8 cellular contexts compared by ENCODE assay signal in the genomic region with DNA sequence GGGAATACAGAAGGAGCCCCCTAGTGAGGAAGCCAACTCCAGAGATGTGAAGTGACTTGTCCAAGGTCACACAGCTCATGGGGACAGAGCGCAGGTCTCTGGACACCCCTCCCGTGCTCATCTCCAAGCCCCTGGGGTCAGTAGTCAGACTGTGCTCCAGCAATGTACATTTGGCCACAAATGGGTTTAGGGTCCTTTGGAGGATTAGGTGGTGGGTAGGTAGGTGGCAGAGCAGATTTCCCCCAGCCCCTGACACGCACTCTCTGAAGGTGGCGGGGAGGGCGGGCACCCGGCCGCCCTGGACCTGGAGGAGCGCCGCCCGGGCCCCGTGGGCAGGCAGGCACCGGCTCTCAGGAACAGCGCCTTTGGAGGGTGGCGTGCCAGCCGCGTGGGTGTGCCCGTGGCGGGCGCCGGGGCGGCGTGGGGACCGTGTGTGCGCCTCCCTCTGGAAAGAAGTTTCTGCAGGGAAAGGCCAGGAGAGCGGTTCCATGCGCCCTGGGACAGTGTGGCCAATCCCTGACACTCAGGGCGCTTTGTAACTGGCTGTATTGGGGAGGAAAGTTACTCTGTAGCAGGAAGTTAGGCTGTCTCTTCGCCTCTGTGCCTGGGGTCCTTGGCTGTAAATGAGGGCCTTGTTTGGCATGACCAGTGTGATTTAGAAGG. TPM values are rescaled to one million over a fixed set of nuclear protein-coding genes. Genes with fewer than 3 reads are reported as not detected.
DNase-seq lines count a peak whose midpoint lies in the region; TF ChIP-seq lines count a peak whose summit lies in the region.

No MANE protein-coding gene starts in this region.

- WGBS in iPS DF 6.9 (ENCODE audit: insufficient coverage, insufficient read length), result no CpG with 5 or more reads among the region's 28 CpGs

- BruUV-seq in Calu3 (replicated peaks; lab: Mats Ljungman, UMichigan), result no TSS peak

- H3K4me1 Mint-ChIP-seq in Calu3 (ENCODE audit: low read depth, unreplicated experiment), result no peaks in the 10 kb centered on the region

- TF ChIP-seq CTCF in Calu3 (IDR thresholded peaks at IDR 0.05; ENCODE audit: unreplicated experiment), result peak; percentile 25
- 0 out of 2 replicates have a peak, but pooled peaks have one; percentile 16 for TF ChIP-seq CTCF in VCaP (conservative IDR thresholded peaks at IDR 0.05)

- no peaks in the 10 kb centered on the region for H3K9me3 Mint-ChIP-seq in Calu3 (ENCODE audit: low read depth, unreplicated experiment)

- DNase-seq in Calu3 (peak; percentile 72), iPS DF 6.9 (ENCODE audit: low read depth, low spot score) (no peak), posterior cingulate gyrus (peak in 6 of 10 donors; percentile 19 to 91 (median 56)), NCI-H2081 (lab: John Stamatoyannopoulos, UW) (no peak), GM19240 (ENCODE audit: insufficient read length, low spot score) (no peak)
- no peak for DNase-seq in NK-92 treated with Interleukin-12 subunit alpha and Interleukin-12 subunit beta, amount 100 ng/mL, for 24 hours (lab: John Stamatoyannopoulos, UW)
- DNase-seq in activated T-cell treated with anti-CD3 and anti-CD28 coated beads, Interleukin-2, amount 50 U/mL, for 1 hour, result no peak

- intact Hi-C loops in Calu3 (cut with micrococcal nuclease; ENCODE audit: unreplicated experiment) (loop anchor here (2.0 to 5.0 kb wide), 2 partner anchors 60 to 173 kb away; no protein-coding TSS in a partner anchor), posterior cingulate gyrus (cut with DNase I) (no loop called here)

- no peak overlapping the region for H3K27ac Mint-ChIP-seq in Calu3 (ENCODE audit: unreplicated experiment)

- no peaks in the 10 kb centered on the region for H3K9me3 ChIP-seq in iPS DF 6.9 (ENCODE audit: control insufficient read depth, insufficient read depth, low read length)

- CTCF ChIA-PET in Calu3 (lab: Charles Lee), result interaction anchor here (2.0 kb wide), 1 partner anchor 59 kb away, joined by 7 read pairs; no protein-coding TSS in a partner anchor

- H3K27me3 ChIP-seq in iPS DF 6.9 (ENCODE audit: control insufficient read depth, insufficient read depth, low read length), result peaks cover 4% of the 10 kb centered on the region; the same call in 1 of the 2 replicates

- peak overlapping the region; percentile 68 for H3K4me3 Mint-ChIP-seq in Calu3 (ENCODE audit: low read depth, unreplicated experiment)

- peak overlapping the region; percentile 47; the same call in 1 of the 2 replicates for H3K27ac ChIP-seq in VCaP
- H3K27ac ChIP-seq in iPS DF 6.9 (ENCODE audit: low read length), result no peak overlapping the region

- peak overlapping the region; percentile 65; the same call in 1 of the 2 replicates for H3K4me3 ChIP-seq in iPS DF 6.9 (ENCODE audit: low read length)

- H3K27me3 Mint-ChIP-seq in Calu3 (ENCODE audit: unreplicated experiment), result peaks cover 48% of the 10 kb centered on the region

- no peaks in the 10 kb centered on the region for H3K4me1 ChIP-seq in iPS DF 6.9 (ENCODE audit: control insufficient read depth, insufficient read depth, low read length)

- peaks cover 14% of the 10 kb centered on the region for H3K36me3 Mint-ChIP-seq in Calu3 (ENCODE audit: insufficient read depth, unreplicated experiment)

- no peaks in the 10 kb centered on the region for H3K36me3 ChIP-seq in iPS DF 6.9 (ENCODE audit: control insufficient read depth, insufficient read depth, low read length)

RNA-seq across cellular contexts. Expression of a gene that starts 1.0 kb away (rescaled TPM):
- total RNA-seq in Calu3 (2022), result 4.9 and 6.4 TPM in 2 replicates

Comparison
In these comparisons a context has a peak if more than half of its experiments do, and no peak if none do; other contexts are left out.
1. DNase-seq: peak in Calu3 (single experiment) and posterior cingulate gyrus (6 of 10); none in iPS DF 6.9 (single experiment), NK-92 treated with Interleukin-12 subunit alpha and Interleukin-12 subunit beta, amount 100 ng/mL, for 24 hours (single experiment), NCI-H2081 (0 of 2), GM19240 (single experiment) and activated T-cell treated with anti-CD3 and anti-CD28 coated beads, Interleukin-2, amount 50 U/mL, for 1 hour (single experiment).